Comparison of ENCODE assay signal across 29 cellular contexts in the genomic region with DNA sequence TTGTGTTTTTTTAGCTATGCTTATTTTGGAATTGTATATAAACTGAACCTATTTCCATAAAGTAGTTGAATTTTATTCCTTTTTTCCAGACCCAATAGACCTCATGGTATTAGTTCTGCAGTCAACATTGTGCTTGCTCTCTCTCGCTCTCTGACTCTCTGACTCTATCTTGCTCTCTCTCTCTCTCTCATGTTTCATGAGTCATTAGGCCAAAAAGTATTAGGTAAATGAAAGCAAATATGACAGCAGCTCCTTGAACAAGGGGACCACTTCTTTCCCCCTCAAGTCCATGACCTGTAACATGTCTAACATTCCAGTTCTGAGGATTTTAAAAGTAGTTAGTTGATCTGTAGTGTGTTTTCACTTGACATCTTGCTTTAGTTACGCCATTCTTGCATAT. TPM values are rescaled to one million over a fixed set of nuclear protein-coding genes. Genes with fewer than 3 reads are reported as not detected.
"Had no signal": no experiment of that assay in that cellular context is flagged by ENCODE, and none has a peak within 500 bp of the region (broad histone marks: within the 10 kb centered on the region; RNA-seq: fewer than 3 reads in every experiment).

No MANE protein-coding gene starts in this region.

- H3K36me3 Mint-ChIP-seq: natural killer cell had no signal

- H3K27ac Mint-ChIP-seq: memory B cell, mesothelial cell of epicardium, natural killer cell had no signal

- H3K9me3 ChIP-seq: esophagus muscularis mucosa, gastrocnemius medialis, stomach had no signal

- H3K36me3 ChIP-seq: esophagus muscularis mucosa, gastrocnemius medialis, heart right ventricle, stomach had no signal

- H3K27me3 ChIP-seq: esophagus muscularis mucosa, gastrocnemius medialis, heart right ventricle, stomach had no signal

- H3K27ac ChIP-seq: coronary artery, esophagus muscularis mucosa, gastrocnemius medialis, heart right ventricle, skin epidermis, stomach had no signal

- H3K4me1 ChIP-seq: esophagus muscularis mucosa, gastrocnemius medialis, heart right ventricle had no signal

- H3K4me3 Mint-ChIP-seq: memory B cell, mesothelial cell of epicardium, natural killer cell, neural crest cell had no signal

- H3K27me3 Mint-ChIP-seq: memory B cell had no signal

- DNase-seq: effector CD4-positive, alpha-beta T cell; gastrocnemius medialis; heart right ventricle; hypothalamus; islet precursor cell; left cardiac atrium; natural killer cell; posterior cingulate gyrus; stimulated activated CD4-positive, alpha-beta T cell treated with anti-CD3 and anti-CD28 coated beads, Interleukin-2, amount 100 ng/mL, for 24 hours; stimulated activated CD4-positive, alpha-beta T cell treated with anti-CD3 and anti-CD28 coated beads, Interleukin-4, amount 100 ng/mL, for 4 hours; stimulated activated naive CD4-positive, alpha-beta T cell; stomach; trophoblast cell had no signal

- H3K4me1 Mint-ChIP-seq: natural killer cell, neural crest cell had no signal

- H3K4me3 ChIP-seq: coronary artery, esophagus muscularis mucosa, gastrocnemius medialis, heart right ventricle, skin epidermis, stomach had no signal

- ATAC-seq: gastrocnemius medialis, heart right ventricle, left cardiac atrium, natural killer cell, sciatic nerve had no signal

RNA-seq across cellular contexts. Expression of gene C12orf71, which starts 14.0 kb away (rescaled TPM):
- total RNA-seq: cerebellum, dermis microvascular lymphatic vessel endothelial cell, esophagus muscularis mucosa, fibroblast of villous mesenchyme, gastrocnemius medialis, heart right ventricle, left cardiac atrium, liver, mesothelial cell of epicardium, mucosa of gallbladder, myocyte, natural killer cell, neural crest cell, osteocyte, pulmonary artery endothelial cell, sciatic nerve, stomach had no signal
- polyA plus RNA-seq: heart right ventricle, liver, stomach, thymus had no signal
